In the genomic region with DNA sequence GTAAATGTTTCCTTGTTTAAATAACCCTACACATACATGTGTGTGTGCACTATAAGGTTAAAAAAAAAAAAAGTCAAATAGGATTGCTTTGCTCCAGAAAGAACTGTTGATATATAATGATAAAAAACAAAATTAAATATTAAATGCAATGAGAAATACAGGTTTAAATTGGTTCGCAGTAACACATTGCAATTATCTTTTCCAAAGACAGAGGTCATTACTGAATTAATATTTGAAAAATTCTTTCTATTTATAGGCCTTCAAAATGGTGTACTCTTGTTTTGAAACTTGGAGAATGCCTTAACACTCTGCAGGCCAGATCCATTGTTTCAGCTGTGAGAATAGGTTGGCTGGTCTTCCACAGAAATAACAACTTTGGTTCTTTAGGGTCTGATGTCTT, we compare ENCODE assay signal across 21 cellular contexts.
DNase-seq lines count a peak whose midpoint lies in the region; ATAC-seq and TF ChIP-seq lines count a peak whose summit lies in the region.
"Had no signal": no experiment of that assay in that cellular context is flagged by ENCODE, and none has a peak within 500 bp of the region (broad histone marks: within the 10 kb centered on the region; RNA-seq: fewer than 3 reads in every experiment).

No MANE protein-coding gene starts in this region.

- H3K9me3 Mint-ChIP-seq in endothelial cell (ENCODE audit: unreplicated experiment) (no peaks in the 10 kb centered on the region), Caco-2 (ENCODE audit: unreplicated experiment) (no peaks in the 10 kb centered on the region)

- H3K27me3 ChIP-seq in PC-3 (ENCODE audit: low read length), result no peaks in the 10 kb centered on the region
- H3K27me3 ChIP-seq in dorsolateral prefrontal cortex, result no peaks in the 10 kb centered on the region
- no peaks in the 10 kb centered on the region for H3K27me3 ChIP-seq in osteoblast (ENCODE audit: insufficient read depth, low read length)
- no peaks in the 10 kb centered on the region for H3K27me3 ChIP-seq in Caco-2 (replicated peaks; ENCODE audit: control insufficient read depth, insufficient read depth, low read length)
- H3K27me3 ChIP-seq: BE2C, BLaER1 had no signal

- TF ChIP-seq CTCF in LNCaP clone FGC (IDR thresholded peaks at IDR 0.05; ENCODE audit: control insufficient read depth, extremely low read depth, insufficient read depth), result 0 out of 2 replicates have a peak, but pooled peaks have one; percentile 2
- TF ChIP-seq CTCF in PC-3 (conservative IDR thresholded peaks at IDR 0.05; ENCODE audit: low read depth, low read length), result no peak
- peak in 31 of 56 donors; percentile 8 to 54 (median 28) for TF ChIP-seq CTCF in dorsolateral prefrontal cortex (IDR thresholded peaks at IDR 0.05 in 54 of 56, conservative IDR thresholded peaks at IDR 0.05 in 2 of 56; ENCODE audit: low read depth in 1 of 56, partially characterized antibody in 56 of 56)
- no peak for TF ChIP-seq CTCF in osteoblast (IDR thresholded peaks at IDR 0.05; ENCODE audit: extremely low read depth, low read depth, low read length)
- no peak for TF ChIP-seq CTCF in endothelial cell (IDR thresholded peaks at IDR 0.05; ENCODE audit: unreplicated experiment)
- TF ChIP-seq CTCF in Caco-2 (IDR thresholded peaks at IDR 0.05; ENCODE audit: insufficient read depth in 1 of 2, low read depth in 1 of 2, low read length in 1 of 2, severe bottlenecking in 1 of 2, unreplicated experiment in 1 of 2), result no peak

- POLR2A ChIA-PET in PC-3 (lab: Charles Lee; ENCODE audit: unreplicated experiment), result interaction anchor here (0.6 kb wide), 1 partner anchor 1255 kb away, joined by 6 read pairs; no protein-coding TSS in a partner anchor
- POLR2A ChIA-PET in Caco-2 (lab: Charles Lee), result no interaction called here

- no peaks in the 10 kb centered on the region for H3K36me3 ChIP-seq in PC-3 (ENCODE audit: low read depth, low read length)
- H3K36me3 ChIP-seq in osteoblast (ENCODE audit: insufficient read depth, low read length), result no peaks in the 10 kb centered on the region
- H3K36me3 ChIP-seq in Caco-2 (ENCODE audit: control insufficient read depth, insufficient read depth, low read length), result no peaks in the 10 kb centered on the region
- H3K36me3 ChIP-seq: BE2C, BLaER1 had no signal

- no peaks in the 10 kb centered on the region for H3K4me1 ChIP-seq in PC-3 (ENCODE audit: insufficient read depth, low read length)
- H3K4me1 ChIP-seq in osteoblast (ENCODE audit: insufficient read depth, low read length), result no peaks in the 10 kb centered on the region
- no peaks in the 10 kb centered on the region for H3K4me1 ChIP-seq in Caco-2
- H3K4me1 ChIP-seq: BE2C, BLaER1 had no signal

- H3K27ac ChIP-seq in PC-3 (ENCODE audit: low read length) (no peak overlapping the region), dorsolateral prefrontal cortex (peak overlapping the region in 1 of 59 donors; percentile 8), osteoblast (ENCODE audit: low read depth, low read length) (no peak overlapping the region)
- H3K27ac ChIP-seq: BLaER1 had no signal

- no peak for ATAC-seq in PC-3

- H3K79me2 ChIP-seq in PC-3 (ENCODE audit: low read length), result no peaks in the 10 kb centered on the region
- no peaks in the 10 kb centered on the region for H3K79me2 ChIP-seq in osteoblast (ENCODE audit: insufficient read depth, low read length)

- peak overlapping the region; percentile 31; the same call in 1 of the 2 replicates for H2AFZ ChIP-seq in PC-3 (ENCODE audit: low read length)
- no peak overlapping the region for H2AFZ ChIP-seq in osteoblast (ENCODE audit: low read length)

- H3K4me2 ChIP-seq in PC-3 (ENCODE audit: low read length) (no peak overlapping the region), osteoblast (ENCODE audit: insufficient read depth, low read length) (no peak overlapping the region)
- H3K4me2 ChIP-seq: BLaER1 had no signal

- H3K27me3 Mint-ChIP-seq in endothelial cell (ENCODE audit: unreplicated experiment) (no peaks in the 10 kb centered on the region), Caco-2 (ENCODE audit: insufficient read depth, unreplicated experiment) (no peaks in the 10 kb centered on the region)
- H3K27me3 Mint-ChIP-seq: CD4-positive, alpha-beta memory T cell; CD4-positive, CD25-positive, alpha-beta regulatory T cell; CD8-positive, alpha-beta memory T cell had no signal

- H3K36me3 Mint-ChIP-seq in endothelial cell (ENCODE audit: low read depth, unreplicated experiment) (no peaks in the 10 kb centered on the region), Caco-2 (ENCODE audit: insufficient read depth, unreplicated experiment) (no peaks in the 10 kb centered on the region)
- H3K36me3 Mint-ChIP-seq: CD14-positive monocyte; CD4-positive, alpha-beta memory T cell; CD4-positive, CD25-positive, alpha-beta regulatory T cell; CD8-positive, alpha-beta memory T cell had no signal

- H3K9ac ChIP-seq in PC-3 (ENCODE audit: low read length), result no peak overlapping the region
- H3K9ac ChIP-seq: BLaER1 had no signal

- intact Hi-C loops in PC-3 (cut with micrococcal nuclease) (no loop called here), dorsolateral prefrontal cortex (cut with DNase I) (no loop called here), Caco-2 (cut with micrococcal nuclease; ENCODE audit: unreplicated experiment) (no loop called here)

- H4K20me1 ChIP-seq in PC-3 (ENCODE audit: low read length), result no peaks in the 10 kb centered on the region
- H4K20me1 ChIP-seq in osteoblast (ENCODE audit: insufficient read depth, low read length), result no peaks in the 10 kb centered on the region
- H4K20me1 ChIP-seq: BLaER1 had no signal

- CTCF ChIA-PET in PC-3 (lab: Charles Lee), result no interaction called here
- CTCF ChIA-PET in Caco-2 (lab: Charles Lee), result no interaction called here

- H3K4me3 Mint-ChIP-seq in endothelial cell (ENCODE audit: unreplicated experiment) (no peak overlapping the region), Caco-2 (ENCODE audit: unreplicated experiment) (no peak overlapping the region)
- H3K4me3 Mint-ChIP-seq: CD14-positive monocyte; CD4-positive, alpha-beta memory T cell; CD4-positive, CD25-positive, alpha-beta regulatory T cell; CD8-positive, alpha-beta memory T cell had no signal

- no TSS peak for BruUV-seq in PC-3 (replicated peaks; lab: Mats Ljungman, UMichigan)
- BruUV-seq in Caco-2 (replicated peaks; lab: Mats Ljungman, UMichigan), result no TSS peak

- no peaks in the 10 kb centered on the region for H3K9me3 ChIP-seq in PC-3 (ENCODE audit: low read length)
- H3K9me3 ChIP-seq in osteoblast (ENCODE audit: low read depth, low read length), result no peaks in the 10 kb centered on the region
- no peaks in the 10 kb centered on the region for H3K9me3 ChIP-seq in Caco-2
- H3K9me3 ChIP-seq: BE2C, BLaER1 had no signal

- H3K4me1 Mint-ChIP-seq in endothelial cell (ENCODE audit: unreplicated experiment) (no peaks in the 10 kb centered on the region), Caco-2 (ENCODE audit: low read depth, unreplicated experiment) (no peaks in the 10 kb centered on the region)
- H3K4me1 Mint-ChIP-seq: CD14-positive monocyte; CD4-positive, alpha-beta memory T cell; CD4-positive, CD25-positive, alpha-beta regulatory T cell; CD8-positive, alpha-beta memory T cell had no signal

- no peak overlapping the region for H3K27ac Mint-ChIP-seq in endothelial cell (ENCODE audit: unreplicated experiment)
- no peak overlapping the region for H3K27ac Mint-ChIP-seq in Caco-2 (ENCODE audit: unreplicated experiment)
- H3K27ac Mint-ChIP-seq: CD14-positive monocyte; CD4-positive, alpha-beta memory T cell; CD4-positive, CD25-positive, alpha-beta regulatory T cell; CD8-positive, alpha-beta memory T cell had no signal

- no peaks in the 10 kb centered on the region for H3K9me2 ChIP-seq in PC-3 (replicated peaks; ENCODE audit: low read length)

- H3K4me3 ChIP-seq in LNCaP clone FGC (ENCODE audit: low read depth, low read length), result no peak overlapping the region
- no peak overlapping the region for H3K4me3 ChIP-seq in PC-3 (ENCODE audit: low read length)
- H3K4me3 ChIP-seq in dorsolateral prefrontal cortex, result no peak overlapping the region
- no peak overlapping the region for H3K4me3 ChIP-seq in osteoblast (ENCODE audit: insufficient read depth, low read length)
- H3K4me3 ChIP-seq in Caco-2 (ENCODE audit: low read depth, low read length), result no peak overlapping the region
- H3K4me3 ChIP-seq: BLaER1 had no signal

- no peaks in the 10 kb centered on the region for H3F3A ChIP-seq in PC-3 (ENCODE audit: low read length, unreplicated experiment)

- DNase-seq in LNCaP clone FGC (ENCODE audit: low read depth) (no peak), PC-3 (no peak), dorsolateral prefrontal cortex (no peak), osteoblast (ENCODE audit: insufficient read length, low spot score, missing footprints) (peak; percentile 49), nucleus accumbens (lab: John Stamatoyannopoulos, UW) (no peak), endothelial cell (ENCODE audit: low spot score) (no peak), Caco-2 (no peak), NCI-H446 (lab: John Stamatoyannopoulos, UW) (no peak)
- DNase-seq: 8988T; ACHN; BE2C; C1 segment of cervical spinal cord; Calu3; CD4-positive, alpha-beta memory T cell; CD4-positive, CD25-positive, alpha-beta regulatory T cell; CD8-positive, alpha-beta memory T cell; COR-L47; DMS79 treated with DMSO at 0.1 percent for 48 hours; GF-D8 had no signal

Comparison
In these comparisons a context has a peak if more than half of its experiments do, and no peak if none do; other contexts are left out.
1. CTCF ChIP-seq: peak in LNCaP clone FGC (single experiment) and dorsolateral prefrontal cortex (31 of 56); none in PC-3 (single experiment), osteoblast (single experiment), endothelial cell (single experiment) and Caco-2 (0 of 2).